Comparison of ENCODE assay signal across 18 cellular contexts in genomic region chr6:17945111-17945510, GRCh38. TPM values are rescaled to one million over a fixed set of nuclear protein-coding genes. Genes with fewer than 3 reads are reported as not detected.
DNase-seq lines count a peak whose midpoint lies in the region; ATAC-seq and TF ChIP-seq lines count a peak whose summit lies in the region.
"Had no signal": no experiment of that assay in that cellular context is flagged by ENCODE, and none has a peak within 500 bp of the region (broad histone marks: within the 10 kb centered on the region; RNA-seq: fewer than 3 reads in every experiment).

No MANE protein-coding gene starts in this region.

- no peak overlapping the region for H3K4me2 ChIP-seq in PC-3 (ENCODE audit: low read length)

- H3K27ac ChIP-seq in PC-3 (ENCODE audit: low read length) (no peak overlapping the region), esophagus muscularis mucosa (replicated peaks in 1 of 4) (peak overlapping the region; percentile 40 to 45 (median 45)), subcutaneous abdominal adipose tissue (ENCODE audit: low read depth, low read length) (peak overlapping the region; percentile 30)

- TF ChIP-seq EP300 in esophagus muscularis mucosa (IDR thresholded peaks at IDR 0.05), result no peak

- H3K9me2 ChIP-seq in PC-3 (replicated peaks; ENCODE audit: low read length), result no peaks in the 10 kb centered on the region

- 13% methylated on average over 2 of the region's 2 CpGs for WGBS in esophagus muscularis mucosa

- ATAC-seq in PC-3 (no peak; the same call in 1 of the 2 replicates), GM21515 (IDR thresholded peaks at IDR 0.05; ENCODE audit: unreplicated experiment) (no peak)
- ATAC-seq: natural killer cell had no signal

- no peak for TF ChIP-seq POLR2A in esophagus muscularis mucosa (IDR thresholded peaks at IDR 0.05; ENCODE audit: low read depth)

- H3K9me3 ChIP-seq in PC-3 (ENCODE audit: low read length) (no peaks in the 10 kb centered on the region), esophagus muscularis mucosa (no peaks in the 10 kb centered on the region), subcutaneous abdominal adipose tissue (ENCODE audit: control insufficient read depth in 5 of 5, low read length in 5 of 5) (no peaks in the 10 kb centered on the region)
- H3K9me3 ChIP-seq: tibial artery had no signal

- no peaks in the 10 kb centered on the region for H3K4me1 ChIP-seq in PC-3 (ENCODE audit: insufficient read depth, low read length)
- peaks cover 32 to 74% (median 55%) of the 10 kb centered on the region in 4 donors for H3K4me1 ChIP-seq in esophagus muscularis mucosa
- peaks cover 0 to 7% (median 3%) of the 10 kb centered on the region in 5 donors for H3K4me1 ChIP-seq in subcutaneous abdominal adipose tissue (ENCODE audit: control insufficient read depth in 5 of 5, insufficient read depth in 5 of 5, low read length in 5 of 5)

- no peaks in the 10 kb centered on the region for H3K36me3 ChIP-seq in PC-3 (ENCODE audit: low read depth, low read length)
- no peaks in the 10 kb centered on the region for H3K36me3 ChIP-seq in esophagus muscularis mucosa
- no peaks in the 10 kb centered on the region for H3K36me3 ChIP-seq in subcutaneous abdominal adipose tissue (ENCODE audit: control insufficient read depth in 5 of 5, insufficient read depth in 5 of 5, low read length in 5 of 5)
- H3K36me3 ChIP-seq: tibial artery had no signal

- intact Hi-C loops in PC-3 (cut with micrococcal nuclease) (no loop called here), esophagus muscularis mucosa (cut with DNase I) (no loop called here)

- no peaks in the 10 kb centered on the region for H4K20me1 ChIP-seq in PC-3 (ENCODE audit: low read length)

- H3K27me3 ChIP-seq in PC-3 (ENCODE audit: low read length) (no peaks in the 10 kb centered on the region), esophagus muscularis mucosa (no peaks in the 10 kb centered on the region), subcutaneous abdominal adipose tissue (ENCODE audit: control insufficient read depth in 5 of 5, insufficient read depth in 4 of 5, low read length in 5 of 5) (no peaks in the 10 kb centered on the region)
- H3K27me3 ChIP-seq: tibial artery had no signal

- no peak overlapping the region for H3K9ac ChIP-seq in PC-3 (ENCODE audit: low read length)
- H3K9ac ChIP-seq in subcutaneous abdominal adipose tissue (ENCODE audit: low read length in 5 of 5), result no peak overlapping the region

- DNase-seq in PC-3, result peak; percentile 17
- DNase-seq in esophagus muscularis mucosa (ENCODE audit: extremely low spot score), result no peak
- peak; percentile 64 for DNase-seq in inferior parietal cortex (ENCODE audit: extremely low spot score)
- no peak for DNase-seq in NCI-H1105 treated with DMSO at 0.1 percent for 48 hours (lab: John Stamatoyannopoulos, UW)
- DNase-seq in ecto neural progenitor cell (ENCODE audit: low spot score), result no peak
- DNase-seq: activated CD4-positive, alpha-beta T cell treated with anti-CD3 and anti-CD28 coated beads, Interleukin-2, amount 50 U/mL, for 48 hours; activated naive CD8-positive, alpha-beta T cell treated with anti-CD3 and anti-CD28 coated beads for 36 hours; activated T-cell treated with anti-CD3 and anti-CD28 coated beads, Interleukin-2, amount 50 U/mL, for 24 hours; C1 segment of cervical spinal cord; DMS53; hypothalamus; natural killer cell; NCI-H1694; retina; stimulated activated CD8-positive, alpha-beta memory T cell treated with anti-CD3 and anti-CD28 coated beads, Interleukin-4, amount 100 ng/mL, for 48 hours; tibial artery had no signal

- H3K4me3 ChIP-seq in PC-3 (ENCODE audit: low read length) (no peak overlapping the region), esophagus muscularis mucosa (peak overlapping the region in 2 of 4 donors; percentile 0 to 13), subcutaneous abdominal adipose tissue (ENCODE audit: low read depth in 1 of 5, low read length in 5 of 5) (no peak overlapping the region)
- H3K4me3 ChIP-seq: tibial artery had no signal

- POLR2A ChIA-PET in PC-3 (lab: Charles Lee; ENCODE audit: unreplicated experiment), result no interaction called here

- TF ChIP-seq CTCF in PC-3 (conservative IDR thresholded peaks at IDR 0.05; ENCODE audit: low read depth, low read length), result no peak
- no peak for TF ChIP-seq CTCF in esophagus muscularis mucosa (IDR thresholded peaks at IDR 0.05)

- no peak overlapping the region for H2AFZ ChIP-seq in PC-3 (ENCODE audit: low read length)

- no peaks in the 10 kb centered on the region for H3K79me2 ChIP-seq in PC-3 (ENCODE audit: low read length)

- CTCF ChIA-PET in PC-3 (lab: Charles Lee), result no interaction called here

- no TSS peak for BruUV-seq in PC-3 (replicated peaks; lab: Mats Ljungman, UMichigan)

- no peaks in the 10 kb centered on the region for H3F3A ChIP-seq in PC-3 (ENCODE audit: low read length, unreplicated experiment)

RNA-seq across cellular contexts. Expression of gene KIF13A, which starts 42.3 kb away (rescaled TPM):
- total RNA-seq in PC-3 (2014; rRNA removed) (21.3 and 27.1 TPM in 2 replicates), esophagus muscularis mucosa (10 to 100 TPM; 63.8 to 86.3 (median 78.2) TPM)
- total RNA-seq: activated naive CD8-positive, alpha-beta T cell treated with anti-CD3 and anti-CD28 coated beads for 36 hours had no signal

Comparison
In these comparisons a context has a peak if more than half of its experiments do, and no peak if none do; other contexts are left out.
1. DNase-seq: peak in PC-3 (single experiment) and inferior parietal cortex (single experiment); none in esophagus muscularis mucosa (single experiment), NCI-H1105 treated with DMSO at 0.1 percent for 48 hours (single experiment) and ecto neural progenitor cell (single experiment).